Comparison of ENCODE assay signal across 26 cellular contexts in genomic region chr9:75046725-75047345, GRCh38.
"Had no signal": no experiment of that assay in that cellular context is flagged by ENCODE, and none has a peak within 500 bp of the region (broad histone marks: within the 10 kb centered on the region; RNA-seq: fewer than 3 reads in every experiment).

No MANE protein-coding gene starts in this region.

- H3K27ac Mint-ChIP-seq: naive thymus-derived CD8-positive, alpha-beta T cell; nephron progenitor cell; stimulated activated naive CD8-positive, alpha-beta T cell treated with anti-CD3 and anti-CD28 coated beads, Interleukin-15, amount 100 ng/mL, for 72 hours had no signal

- H3K9me3 Mint-ChIP-seq: naive thymus-derived CD8-positive, alpha-beta T cell; nephron progenitor cell; stimulated activated naive CD8-positive, alpha-beta T cell treated with anti-CD3 and anti-CD28 coated beads, Interleukin-15, amount 100 ng/mL, for 72 hours had no signal

- H3K4me3 Mint-ChIP-seq: naive thymus-derived CD8-positive, alpha-beta T cell; nephron progenitor cell; stimulated activated naive CD8-positive, alpha-beta T cell treated with anti-CD3 and anti-CD28 coated beads, Interleukin-15, amount 100 ng/mL, for 72 hours had no signal

- H3K4me1 Mint-ChIP-seq: naive thymus-derived CD8-positive, alpha-beta T cell; nephron progenitor cell; stimulated activated naive CD8-positive, alpha-beta T cell treated with anti-CD3 and anti-CD28 coated beads, Interleukin-15, amount 100 ng/mL, for 72 hours had no signal

- DNase-seq: effector CD4-positive, alpha-beta T cell; foreskin keratinocyte; heart left ventricle; left colon; left ventricle myocardium inferior; lower lobe of right lung; naive thymus-derived CD8-positive, alpha-beta T cell; nephron progenitor cell; stimulated activated CD4-positive, alpha-beta T cell treated with anti-CD3 and anti-CD28 coated beads, Interleukin-12 subunit alpha, Interleukin-12 subunit beta, amount 100 ng/mL, for 4 hours; stimulated activated CD4-positive, alpha-beta T cell treated with anti-CD3 and anti-CD28 coated beads, Interleukin-1b, Interleukin-23, amount 100 ng/mL, for 48 hours; stimulated activated CD4-positive, alpha-beta T cell treated with anti-CD3 and anti-CD28 coated beads, Interleukin-4, amount 100 ng/mL, for 1 hour; stimulated activated CD8-positive, alpha-beta memory T cell treated with anti-CD3 and anti-CD28 coated beads, Interleukin-4, amount 100 ng/mL, for 48 hours; stimulated activated naive CD4-positive, alpha-beta T cell; stimulated activated naive CD8-positive, alpha-beta T cell treated with anti-CD3 and anti-CD28 coated beads, Interleukin-15, amount 100 ng/mL, for 72 hours; transverse colon had no signal

- H3K4me3 ChIP-seq: dorsolateral prefrontal cortex, esophagus muscularis mucosa, gastroesophageal sphincter, heart left ventricle, hepatocyte, left ventricle myocardium inferior, lower lobe of right lung, prostate gland, right atrium auricular region, smooth muscle cell, suprapubic skin, transverse colon, vagina had no signal

- H3K27ac ChIP-seq: epithelial cell of prostate, esophagus muscularis mucosa, foreskin keratinocyte, gastroesophageal sphincter, heart left ventricle, hepatocyte, left ventricle myocardium inferior, lower lobe of right lung, prostate gland, right atrium auricular region, suprapubic skin, transverse colon, vagina had no signal

- H3K79me2 ChIP-seq: hepatocyte had no signal

- H3K9me3 ChIP-seq: esophagus muscularis mucosa, gastroesophageal sphincter, heart left ventricle, left ventricle myocardium inferior, lower lobe of right lung, prostate gland, right atrium auricular region, suprapubic skin, transverse colon, vagina had no signal

- H3K4me1 ChIP-seq: esophagus muscularis mucosa, foreskin keratinocyte, gastroesophageal sphincter, heart left ventricle, left ventricle myocardium inferior, lower lobe of right lung, prostate gland, right atrium auricular region, suprapubic skin, transverse colon, vagina had no signal

- H3K4me2 ChIP-seq: hepatocyte, smooth muscle cell had no signal

- H3K27me3 ChIP-seq: esophagus muscularis mucosa, gastroesophageal sphincter, hepatocyte, right atrium auricular region, suprapubic skin, transverse colon, vagina had no signal

- ATAC-seq: foreskin keratinocyte; gastroesophageal sphincter; heart left ventricle; left colon; lower lobe of right lung; naive thymus-derived CD8-positive, alpha-beta T cell; sciatic nerve; stimulated activated naive CD8-positive, alpha-beta T cell treated with anti-CD3 and anti-CD28 coated beads, Interleukin-15, amount 100 ng/mL, for 72 hours had no signal

- H3K36me3 Mint-ChIP-seq: naive thymus-derived CD8-positive, alpha-beta T cell had no signal

- H2AFZ ChIP-seq: hepatocyte had no signal

- H3K36me3 ChIP-seq: esophagus muscularis mucosa, gastroesophageal sphincter, heart left ventricle, left ventricle myocardium inferior, lower lobe of right lung, prostate gland, right atrium auricular region, suprapubic skin, transverse colon, vagina had no signal
